12 cellular contexts compared by ENCODE assay signal in the genomic region with DNA sequence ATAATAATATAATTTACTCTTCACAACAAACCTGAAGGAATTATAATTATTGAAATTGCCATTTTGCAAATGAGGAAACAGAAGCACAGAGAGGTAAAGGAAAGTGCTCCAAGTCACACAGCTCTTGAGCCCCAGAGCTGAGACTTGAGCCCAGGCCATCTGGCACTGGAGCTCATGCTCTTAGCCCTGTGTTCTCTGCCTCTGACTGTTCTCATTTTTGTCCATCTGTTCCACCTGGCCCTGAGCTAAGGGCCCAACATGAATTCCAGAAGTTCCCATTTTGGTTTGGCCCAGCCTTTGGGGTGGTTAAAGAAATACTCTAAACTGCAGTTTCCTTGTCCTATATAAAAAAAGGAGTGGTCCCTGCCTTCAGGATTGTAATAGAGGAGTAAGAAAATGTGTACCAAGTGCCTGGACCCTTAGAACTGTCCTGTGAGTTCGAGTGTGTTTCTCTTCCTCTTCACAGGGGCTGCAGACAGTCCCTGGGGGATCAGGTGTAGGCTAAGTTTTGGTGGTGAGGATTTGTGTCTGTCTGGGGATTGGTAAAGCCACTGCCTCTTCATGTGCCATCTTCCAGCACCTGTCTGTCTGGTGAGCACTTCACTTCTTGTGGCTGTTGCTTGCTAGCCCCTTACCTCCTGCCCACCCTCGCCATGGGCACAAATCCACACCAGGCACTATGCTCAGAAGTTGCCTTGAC.
"Had no signal": no experiment of that assay in that cellular context is flagged by ENCODE, and none has a peak within 500 bp of the region (broad histone marks: within the 10 kb centered on the region; RNA-seq: fewer than 3 reads in every experiment).

No MANE protein-coding gene starts in this region.

- H3K9me3 Mint-ChIP-seq: activated CD4-positive, alpha-beta memory T cell treated with anti-CD3 and anti-CD28 coated beads, Interleukin-2, amount 10 ng/mL, durations not matched to agents 7 days and 5 days; nephron progenitor cell had no signal

- H3K4me3 Mint-ChIP-seq: activated CD4-positive, alpha-beta memory T cell treated with anti-CD3 and anti-CD28 coated beads, Interleukin-2, amount 10 ng/mL, durations not matched to agents 7 days and 5 days; nephron progenitor cell had no signal

- H3K27me3 Mint-ChIP-seq: activated CD4-positive, alpha-beta memory T cell treated with anti-CD3 and anti-CD28 coated beads, Interleukin-2, amount 10 ng/mL, durations not matched to agents 7 days and 5 days had no signal

- DNase-seq: activated CD4-positive, alpha-beta memory T cell treated with anti-CD3 and anti-CD28 coated beads, Interleukin-2, amount 10 ng/mL, durations not matched to agents 7 days and 5 days; activated T-cell treated with anti-CD3 and anti-CD28 coated beads, Interleukin-2, amount 50 U/mL, for 48 hours; cortex of kidney; effector CD8-positive, alpha-beta T cell; foreskin melanocyte; islet precursor cell; left ventricle myocardium inferior; mesenchymal stem cell; nephron progenitor cell; stimulated activated CD4-positive, alpha-beta T cell treated with anti-CD3 and anti-CD28 coated beads, Interleukin-2, amount 100 ng/mL, for 48 hours; stomach had no signal

- H3K27ac Mint-ChIP-seq: activated CD4-positive, alpha-beta memory T cell treated with anti-CD3 and anti-CD28 coated beads, Interleukin-2, amount 10 ng/mL, durations not matched to agents 7 days and 5 days; nephron progenitor cell had no signal

- ATAC-seq: heart right ventricle had no signal
